In genomic region chr2:86249176-86249842, GRCh38 we compare ENCODE assay signal across 10 cellular contexts. TPM values are rescaled to one million over a fixed set of nuclear protein-coding genes. Genes with fewer than 3 reads are reported as not detected.
DNase-seq lines count a peak whose midpoint lies in the region; ATAC-seq, FAIRE-seq and TF ChIP-seq lines count a peak whose summit lies in the region.
"Had no signal": no experiment of that assay in that cellular context is flagged by ENCODE, and none has a peak within 500 bp of the region (broad histone marks: within the 10 kb centered on the region; RNA-seq: fewer than 3 reads in every experiment).

No MANE protein-coding gene starts in this region.

- no peak overlapping the region for H3K4me3 ChIP-seq in breast epithelium
- no peak overlapping the region for H3K4me3 ChIP-seq in H7 (ENCODE audit: insufficient read depth, low read depth, low read length)

- TF ChIP-seq POLR2A in breast epithelium (IDR thresholded peaks at IDR 0.05) = no peak

- H3K27me3 ChIP-seq in breast epithelium (no peaks in the 10 kb centered on the region), H7 (ENCODE audit: control insufficient read depth, insufficient read depth, low read length) (no peaks in the 10 kb centered on the region)

- no peaks in the 10 kb centered on the region for H3K9me3 ChIP-seq in breast epithelium
- H3K9me3 ChIP-seq: neutrophil had no signal

- peaks cover 14% of the 10 kb centered on the region for H3K27me3 Mint-ChIP-seq in MCF 10A (ENCODE audit: insufficient read depth, unreplicated experiment)

- no peaks in the 10 kb centered on the region for H3K4me1 ChIP-seq in breast epithelium

- DNase-seq in MCF 10A (ENCODE audit: unreplicated experiment) (peak; percentile 65), breast epithelium (ENCODE audit: low spot score in 2 of 2) (no peak), HTR-8/SVneo (ENCODE audit: insufficient read length, low spot score) (peak; percentile 44), amniotic epithelial cell (ENCODE audit: low read depth) (peak; percentile 56), non-pigmented ciliary epithelial cell (ENCODE audit: low read depth) (peak; percentile 22), H7 (no peak)
- DNase-seq in stimulated activated CD4-positive, alpha-beta T cell treated with anti-CD3 and anti-CD28 coated beads, Interleukin-4, amount 100 ng/mL, for 4 hours = no peak

- no peak for FAIRE-seq in HTR-8/SVneo (lab: Jason Lieb, UNC)

- H3K4me3 Mint-ChIP-seq in MCF 10A (ENCODE audit: unreplicated experiment) = no peak overlapping the region

- CTCF ChIA-PET in MCF 10A (lab: Yijun Ruan, JAX) = interaction anchor here (0.6 kb wide), 2 partner anchors 49 to 217 kb away, joined by 3 to 5 read pairs; no protein-coding TSS in a partner anchor

- TF ChIP-seq CTCF in MCF 10A (IDR thresholded peaks at IDR 0.05; ENCODE audit: unreplicated experiment) = no peak
- no peak for TF ChIP-seq CTCF in breast epithelium (IDR thresholded peaks at IDR 0.05)

- intact Hi-C loops in MCF 10A (cut with micrococcal nuclease) (no loop called here), breast epithelium (cut with DNase I; ENCODE audit: low total_unique reads) (no loop called here)

- H3K9me3 Mint-ChIP-seq in MCF 10A (ENCODE audit: unreplicated experiment) = no peaks in the 10 kb centered on the region

- H3K36me3 ChIP-seq in breast epithelium = no peaks in the 10 kb centered on the region
- no peaks in the 10 kb centered on the region for H3K36me3 ChIP-seq in H7 (replicated peaks; ENCODE audit: control insufficient read depth, insufficient read depth, low read length)
- H3K36me3 ChIP-seq: neutrophil had no signal

- H3K36me3 Mint-ChIP-seq in MCF 10A (ENCODE audit: insufficient read depth, unreplicated experiment) = peaks cover 7% of the 10 kb centered on the region

- no TSS peak for BruUV-seq in MCF 10A (replicated peaks; lab: Mats Ljungman, UMichigan)

- no peak for ATAC-seq in GM19467 (IDR thresholded peaks at IDR 0.05; ENCODE audit: unreplicated experiment)

- POLR2A ChIA-PET in MCF 10A (lab: Yijun Ruan, JAX) = no interaction called here

- peak overlapping the region in 1 of 2 donors; percentile 9 for H3K27ac ChIP-seq in breast epithelium
- H3K27ac ChIP-seq: neutrophil, VCaP had no signal

- H3K27ac Mint-ChIP-seq in MCF 10A (ENCODE audit: low read depth, unreplicated experiment) = peak overlapping the region; percentile 55

- peaks cover 6% of the 10 kb centered on the region for H3K4me1 Mint-ChIP-seq in MCF 10A (ENCODE audit: insufficient read depth, unreplicated experiment)

RNA-seq across cellular contexts. Expression of gene MRPL35, which starts 50.1 kb away (rescaled TPM):
- total RNA-seq in MCF 10A (2022) (36.4 and 44.8 TPM in 2 replicates), breast epithelium (10 to 100 TPM; 16.8 to 21.0 (median 21.0) TPM)
- 20.9 and 27.7 TPM in 2 replicates for total RNA-seq in H7 (2014; rRNA removed; shearing (Covaris generic))

RNA-seq across cellular contexts. Expression of gene IMMT, which starts 54.0 kb away (rescaled TPM):
- total RNA-seq in MCF 10A (2022) (84.6 and 114 TPM in 2 replicates), breast epithelium (10 to 100 TPM; 44.8 to 56.1 (median 48.2) TPM)
- 104 and 106 TPM in 2 replicates for total RNA-seq in H7 (2014; rRNA removed; shearing (Covaris generic))

Comparison
In these comparisons a context has a peak if more than half of its experiments do, and no peak if none do; other contexts are left out.
1. DNase-seq: peak in MCF 10A (single experiment), HTR-8/SVneo (single experiment), amniotic epithelial cell (single experiment) and non-pigmented ciliary epithelial cell (single experiment); none in breast epithelium (0 of 2), stimulated activated CD4-positive, alpha-beta T cell treated with anti-CD3 and anti-CD28 coated beads, Interleukin-4, amount 100 ng/mL, for 4 hours (0 of 2) and H7 (single experiment).